In genomic region chr2:212797484-212798205, GRCh38 we compare ENCODE assay signal across 25 cellular contexts.
DNase-seq lines count a peak whose midpoint lies in the region; ATAC-seq and TF ChIP-seq lines count a peak whose summit lies in the region.
"Had no signal": no experiment of that assay in that cellular context is flagged by ENCODE, and none has a peak within 500 bp of the region (broad histone marks: within the 10 kb centered on the region; RNA-seq: fewer than 3 reads in every experiment).

No MANE protein-coding gene starts in this region.

- TF ChIP-seq CTCF in retinal pigment epithelial cell (conservative IDR thresholded peaks at IDR 0.05; ENCODE audit: low read depth, low read length), result no peak

- ATAC-seq in activated CD4-positive, CD25-positive, alpha-beta regulatory T cell treated with anti-CD3 and anti-CD28 coated beads, Interleukin-2, amount 50 U/mL, for 24 hours, result peak; percentile 78 to 89
- peak; percentile 75 for ATAC-seq in HG02870 (IDR thresholded peaks at IDR 0.05; ENCODE audit: unreplicated experiment)
- ATAC-seq: HCT116; left colon; naive thymus-derived CD8-positive, alpha-beta T cell had no signal

- H3K4me3 ChIP-seq in retinal pigment epithelial cell (ENCODE audit: low read length), result no peak overlapping the region
- H3K4me3 ChIP-seq: breast epithelium, coronary artery, right atrium auricular region had no signal

- DNase-seq in activated CD4-positive, CD25-positive, alpha-beta regulatory T cell (lab: John Stamatoyannopoulos, UW), result no peak
- peak; percentile 57 for DNase-seq in amniotic epithelial cell (ENCODE audit: low read depth)
- DNase-seq in retinal pigment epithelial cell (ENCODE audit: low read depth), result peak; percentile 62
- no peak for DNase-seq in NAMALWA (ENCODE audit: low spot score)
- no peak for DNase-seq in COLO829 (ENCODE audit: low spot score)
- DNase-seq in GOT3 (lab: John Stamatoyannopoulos, UW), result no peak
- DNase-seq: activated CD4-positive, CD25-positive, alpha-beta regulatory T cell treated with anti-CD3 and anti-CD28 coated beads, Interleukin-2, amount 50 U/mL, for 72 hours; BE2C; Caco-2; endodermal cell; glutamatergic neuron; Karpas-422; left colon; naive thymus-derived CD8-positive, alpha-beta T cell; NCI-H1048; NCI-H2081; NCI-H345; NCI-H774; SW 1271 had no signal

Comparison
In these comparisons a context has a peak if more than half of its experiments do, and no peak if none do; other contexts are left out.
1. DNase-seq: peak in amniotic epithelial cell (single experiment) and retinal pigment epithelial cell (single experiment); none in activated CD4-positive, CD25-positive, alpha-beta regulatory T cell (0 of 4), NAMALWA (single experiment), COLO829 (single experiment) and GOT3 (single experiment).